8 cellular contexts compared by ENCODE assay signal in genomic region chrX:41336447-41336846, GRCh38. TPM values are rescaled to one million over a fixed set of nuclear protein-coding genes. Genes with fewer than 3 reads are reported as not detected.
DNase-seq lines count a peak whose midpoint lies in the region; ATAC-seq and TF ChIP-seq lines count a peak whose summit lies in the region.

No MANE protein-coding gene starts in this region.

- no peaks in the 10 kb centered on the region for H3K9me3 Mint-ChIP-seq in activated T-helper 2 cell treated with anti-CD3 and anti-CD28 coated beads, Interferon-gamma antibody, Interleukin-2, Interleukin-4, amounts not matched to agents 10 μg/mL and 5 μg/mL and 100 μg/mL, durations not matched to agents 14 hours and 24 hours and 36 hours
- no peaks in the 10 kb centered on the region for H3K9me3 Mint-ChIP-seq in stimulated activated effector memory CD8-positive, alpha-beta T cell treated with anti-CD3 and anti-CD28 coated beads, Interleukin-12 subunit alpha, Interleukin-12 subunit beta, amount 100 ng/mL, for 72 hours

- intact Hi-C loops in activated T-helper 2 cell treated with anti-CD3 and anti-CD28 coated beads, Interferon-gamma antibody, Interleukin-2, Interleukin-4, amounts not matched to agents 10 μg/mL and 5 μg/mL and 100 μg/mL, durations not matched to agents 14 hours and 24 hours and 36 hours (cut with micrococcal nuclease), result loop anchor here (1.0 to 10.0 kb wide), 2 partner anchors 106 to 602 kb away; partner anchors contain the start of gene MED14

- peak overlapping the region; percentile 17 for H3K27ac Mint-ChIP-seq in activated T-helper 2 cell treated with anti-CD3 and anti-CD28 coated beads, Interferon-gamma antibody, Interleukin-2, Interleukin-4, amounts not matched to agents 10 μg/mL and 5 μg/mL and 100 μg/mL, durations not matched to agents 14 hours and 24 hours and 36 hours
- H3K27ac Mint-ChIP-seq in stimulated activated effector memory CD8-positive, alpha-beta T cell treated with anti-CD3 and anti-CD28 coated beads, Interleukin-12 subunit alpha, Interleukin-12 subunit beta, amount 100 ng/mL, for 72 hours, result peak overlapping the region; percentile 100

- TF ChIP-seq CTCF in HL-60 (IDR thresholded peaks at IDR 0.05; ENCODE audit: insufficient read depth, low read length), result no peak

- H3K27me3 Mint-ChIP-seq in activated T-helper 2 cell treated with anti-CD3 and anti-CD28 coated beads, Interferon-gamma antibody, Interleukin-2, Interleukin-4, amounts not matched to agents 10 μg/mL and 5 μg/mL and 100 μg/mL, durations not matched to agents 14 hours and 24 hours and 36 hours (ENCODE audit: low read depth), result no peaks in the 10 kb centered on the region

- H3K4me3 Mint-ChIP-seq in activated T-helper 2 cell treated with anti-CD3 and anti-CD28 coated beads, Interferon-gamma antibody, Interleukin-2, Interleukin-4, amounts not matched to agents 10 μg/mL and 5 μg/mL and 100 μg/mL, durations not matched to agents 14 hours and 24 hours and 36 hours (ENCODE audit: low read depth), result peak overlapping the region; percentile 97
- H3K4me3 Mint-ChIP-seq in stimulated activated effector memory CD8-positive, alpha-beta T cell treated with anti-CD3 and anti-CD28 coated beads, Interleukin-12 subunit alpha, Interleukin-12 subunit beta, amount 100 ng/mL, for 72 hours, result peak overlapping the region; percentile 95

- H3K4me3 ChIP-seq in HL-60 (replicated peaks; ENCODE audit: insufficient read depth, low read length), result peak overlapping the region; percentile 69
- H3K4me3 ChIP-seq in iPS-18c (ENCODE audit: insufficient read depth, low read depth, low read length), result peak overlapping the region; percentile 78

- H3K27ac ChIP-seq in HL-60 (replicated peaks), result no peak overlapping the region

- H3K27me3 ChIP-seq in HL-60 (ENCODE audit: insufficient read depth, poor library complexity, severe bottlenecking), result no peaks in the 10 kb centered on the region

- H3K9me3 ChIP-seq in iPS-18c (ENCODE audit: control insufficient read depth, insufficient read depth, low read length), result peaks cover 2% of the 10 kb centered on the region

- DNase-seq in HL-60 (ENCODE audit: low read depth in 1 of 2, low spot score in 1 of 2), result no peak
- no peak for DNase-seq in activated T-helper 2 cell treated with anti-CD3 and anti-CD28 coated beads, Interferon-gamma antibody, Interleukin-2, Interleukin-4, amounts not matched to agents 10 μg/mL and 5 μg/mL and 100 μg/mL, durations not matched to agents 14 hours and 24 hours and 36 hours (ENCODE audit: low spot score)
- DNase-seq in stimulated activated effector memory CD8-positive, alpha-beta T cell treated with anti-CD3 and anti-CD28 coated beads, Interleukin-12 subunit alpha, Interleukin-12 subunit beta, amount 100 ng/mL, for 72 hours (ENCODE audit: low spot score in 2 of 2), result no peak
- no peak for DNase-seq in epidermal melanocyte (ENCODE audit: insufficient read length, low spot score)
- DNase-seq in kidney glomerular epithelial cell (lab: John Stamatoyannopoulos, UW), result no peak

- no peak for ATAC-seq in stimulated activated effector memory CD8-positive, alpha-beta T cell treated with anti-CD3 and anti-CD28 coated beads, Interleukin-12 subunit alpha, Interleukin-12 subunit beta, amount 100 ng/mL, for 72 hours
- no peak for ATAC-seq in HG02588 (IDR thresholded peaks at IDR 0.05; ENCODE audit: unreplicated experiment)
- ATAC-seq in HG03159 (IDR thresholded peaks at IDR 0.05; ENCODE audit: unreplicated experiment), result no peak

- peaks cover 20% of the 10 kb centered on the region for H3K4me1 Mint-ChIP-seq in activated T-helper 2 cell treated with anti-CD3 and anti-CD28 coated beads, Interferon-gamma antibody, Interleukin-2, Interleukin-4, amounts not matched to agents 10 μg/mL and 5 μg/mL and 100 μg/mL, durations not matched to agents 14 hours and 24 hours and 36 hours (ENCODE audit: low read depth)
- H3K4me1 Mint-ChIP-seq in stimulated activated effector memory CD8-positive, alpha-beta T cell treated with anti-CD3 and anti-CD28 coated beads, Interleukin-12 subunit alpha, Interleukin-12 subunit beta, amount 100 ng/mL, for 72 hours, result peaks cover 46% of the 10 kb centered on the region

- peaks cover 74% of the 10 kb centered on the region for H3K36me3 Mint-ChIP-seq in activated T-helper 2 cell treated with anti-CD3 and anti-CD28 coated beads, Interferon-gamma antibody, Interleukin-2, Interleukin-4, amounts not matched to agents 10 μg/mL and 5 μg/mL and 100 μg/mL, durations not matched to agents 14 hours and 24 hours and 36 hours (ENCODE audit: low read depth)
- peaks cover 94% of the 10 kb centered on the region for H3K36me3 Mint-ChIP-seq in stimulated activated effector memory CD8-positive, alpha-beta T cell treated with anti-CD3 and anti-CD28 coated beads, Interleukin-12 subunit alpha, Interleukin-12 subunit beta, amount 100 ng/mL, for 72 hours

RNA-seq across cellular contexts. Expression of gene DDX3X, which starts 2.5 kb away (rescaled TPM):
- total RNA-seq in activated T-helper 2 cell treated with anti-CD3 and anti-CD28 coated beads, Interferon-gamma antibody, Interleukin-2, Interleukin-4, amounts not matched to agents 10 μg/mL and 5 μg/mL and 100 μg/mL, durations not matched to agents 14 hours and 24 hours and 36 hours, result 250 and 251 TPM in 2 replicates
